ENCODE assay signal across 1 cellular context in genomic region chr2:43490387-43490786, GRCh38.
TF ChIP-seq lines count a peak whose summit lies in the region.

No MANE protein-coding gene starts in this region.

TF ChIP-seq in GM12878, 131 proteins besides CTCF, POLR2A, EP300 and RAD21 (continued from another document):
- TF ChIP-seq E2F8 (IDR thresholded peaks at IDR 0.05; ENCODE audit: low read depth, partially characterized antibody) (no peak), STAT3 (IDR thresholded peaks at IDR 0.05; ENCODE audit: low read depth, low read length) (no peak), TBL1XR1 (IDR thresholded peaks at IDR 0.05; ENCODE audit: low read depth, low read length) (no peak), SPI1 (IDR thresholded peaks at IDR 0.05; ENCODE audit: borderline replicate concordance, insufficient read depth, low read depth, low read length) (no peak), ELK1 (IDR thresholded peaks at IDR 0.05; ENCODE audit: low read depth, low read length) (no peak), USF2 (IDR thresholded peaks at IDR 0.05; ENCODE audit: borderline replicate concordance, low read depth, low read length) (no peak), YY1 (IDR thresholded peaks at IDR 0.05; ENCODE audit: low read depth, low read length) (no peak), MYB (IDR thresholded peaks at IDR 0.05; ENCODE audit: borderline replicate concordance, low read depth, low read length) (no peak), ATF7 (IDR thresholded peaks at IDR 0.05; ENCODE audit: low read depth) (peak; percentile 26; the same call in 1 of the 2 replicates), CBX3 (IDR thresholded peaks at IDR 0.05; ENCODE audit: borderline replicate concordance, low read depth) (no peak), NKRF (conservative IDR thresholded peaks at IDR 0.05) (no peak), RB1 (IDR thresholded peaks at IDR 0.05; ENCODE audit: borderline replicate concordance) (no peak), TCF3 (IDR thresholded peaks at IDR 0.05; ENCODE audit: borderline replicate concordance, insufficient read depth, low read depth, low read length) (no peak), CHD2 (IDR thresholded peaks at IDR 0.05; ENCODE audit: borderline replicate concordance, low read depth, low read length) (no peak), RAD51 (IDR thresholded peaks at IDR 0.05) (no peak), RUNX3 (IDR thresholded peaks at IDR 0.05; ENCODE audit: low read length) (no peak), HDAC6 (IDR thresholded peaks at IDR 0.05; ENCODE audit: unreplicated experiment) (no peak), REST (IDR thresholded peaks at IDR 0.05; ENCODE audit: low read depth, low read length) (no peak), SMAD1 (IDR thresholded peaks at IDR 0.05; ENCODE audit: low read depth, partially characterized antibody) (no peak), EZH2 (IDR thresholded peaks at IDR 0.05; ENCODE audit: borderline replicate concordance, control insufficient read depth, low read depth, low read length) (no peak), SRF (IDR thresholded peaks at IDR 0.05; ENCODE audit: low read depth in 2 of 2, low read length in 2 of 2) (no peak), MAX (IDR thresholded peaks at IDR 0.05; ENCODE audit: low read depth, low read length) (no peak), RELB (IDR thresholded peaks at IDR 0.05; ENCODE audit: low read depth) (peak; percentile 63; the same call in 1 of the 2 replicates), TAF1 (IDR thresholded peaks at IDR 0.05; ENCODE audit: borderline replicate concordance, low read depth, low read length) (no peak), BRCA1 (IDR thresholded peaks at IDR 0.05; ENCODE audit: low read depth, low read length) (no peak), MTA2 (IDR thresholded peaks at IDR 0.05; ENCODE audit: low read depth) (peak; percentile 96), CUX1 (IDR thresholded peaks at IDR 0.05; ENCODE audit: insufficient replicate concordance, low read depth, low read length) (peak; percentile 36), ZNF24 (IDR thresholded peaks at IDR 0.05) (peak; percentile 48; the same call in 1 of the 2 replicates), SIX5 (IDR thresholded peaks at IDR 0.05; ENCODE audit: low read depth, low read length, severe bottlenecking) (no peak), POLR2AphosphoS2 (IDR thresholded peaks at IDR 0.05; ENCODE audit: low read depth, low read length) (no peak)
